Comparison of ENCODE assay signal across 11 cellular contexts in the genomic region with DNA sequence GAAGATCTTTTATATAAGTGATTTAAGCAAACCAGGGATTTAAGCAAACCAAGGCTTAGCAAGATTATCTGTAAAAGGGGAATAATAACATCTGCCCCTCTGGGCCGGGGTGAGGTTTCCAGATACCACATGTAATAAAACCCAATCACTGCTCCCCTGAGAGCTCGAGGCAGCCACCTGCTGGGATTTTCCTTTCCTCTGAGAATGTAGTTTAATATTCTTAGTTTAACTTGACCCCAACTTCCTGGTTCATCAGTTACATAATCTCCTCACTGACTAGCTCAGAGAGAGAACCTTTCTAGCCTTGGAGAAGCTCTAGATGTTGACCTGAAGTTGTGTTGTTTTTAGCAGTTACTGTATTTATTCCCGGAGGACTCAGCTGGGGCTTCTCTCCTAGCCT.
DNase-seq lines count a peak whose midpoint lies in the region; ATAC-seq, FAIRE-seq and TF ChIP-seq lines count a peak whose summit lies in the region.
"Had no signal": no experiment of that assay in that cellular context is flagged by ENCODE, and none has a peak within 500 bp of the region (broad histone marks: within the 10 kb centered on the region; RNA-seq: fewer than 3 reads in every experiment).

No MANE protein-coding gene starts in this region.

- H3K9ac ChIP-seq in endothelial cell of umbilical vein (replicated peaks; ENCODE audit: extremely low read depth, insufficient read depth, low read length): no peak overlapping the region

- no peaks in the 10 kb centered on the region for H3K9me1 ChIP-seq in endothelial cell of umbilical vein (replicated peaks; ENCODE audit: control insufficient read depth, extremely low read depth, insufficient read depth, low read length)

- ATAC-seq in HG02571 (IDR thresholded peaks at IDR 0.05; ENCODE audit: unreplicated experiment) (no peak), HG03378 (IDR thresholded peaks at IDR 0.05; ENCODE audit: unreplicated experiment) (no peak), GM19351 (IDR thresholded peaks at IDR 0.05; ENCODE audit: unreplicated experiment) (no peak)

- H3K27me3 ChIP-seq in BE2C (no peaks in the 10 kb centered on the region), endothelial cell of umbilical vein (ENCODE audit: control insufficient read depth in 2 of 2, insufficient read depth in 2 of 2, low read length in 2 of 2) (no peaks in the 10 kb centered on the region)

- FAIRE-seq in endothelial cell of umbilical vein (lab: Jason Lieb, UNC): peak; percentile 67
- no peak for FAIRE-seq in HTR-8/SVneo (lab: Jason Lieb, UNC)

- H3K9me3 ChIP-seq in BE2C (no peaks in the 10 kb centered on the region), endothelial cell of umbilical vein (replicated peaks; ENCODE audit: control insufficient read depth, insufficient read depth, low read length) (no peaks in the 10 kb centered on the region)

- H3K4me3 ChIP-seq in BE2C (ENCODE audit: low read depth, low read length) (no peak overlapping the region), endothelial cell of umbilical vein (replicated peaks in 1 of 3; ENCODE audit: insufficient read depth in 1 of 3, low read depth in 1 of 3, low read length in 3 of 3) (no peak overlapping the region)

- no peak overlapping the region for H3K4me2 ChIP-seq in endothelial cell of umbilical vein (ENCODE audit: insufficient read depth, low read length)

- peaks cover 36% of the 10 kb centered on the region for H3K4me1 ChIP-seq in BE2C
- H3K4me1 ChIP-seq in endothelial cell of umbilical vein (ENCODE audit: control insufficient read depth, extremely low read depth, insufficient read depth, low read length): no peaks in the 10 kb centered on the region

- no peaks in the 10 kb centered on the region for H4K20me1 ChIP-seq in endothelial cell of umbilical vein (replicated peaks; ENCODE audit: control insufficient read depth, extremely low read depth, insufficient read depth, low read length)

- no peak for TF ChIP-seq POLR2A in endothelial cell of umbilical vein (IDR thresholded peaks at IDR 0.05; ENCODE audit: low read depth, low read length)

- no peaks in the 10 kb centered on the region for H3K79me2 ChIP-seq in endothelial cell of umbilical vein (ENCODE audit: control insufficient read depth, insufficient read depth, low read length)

- TF ChIP-seq CTCF in BE2C (IDR thresholded peaks at IDR 0.05; ENCODE audit: low read depth, low read length) (peak; percentile 7; the same call in 1 of the 2 replicates), endothelial cell of umbilical vein (IDR thresholded peaks at IDR 0.05; ENCODE audit: extremely low read depth in 1 of 2, insufficient read depth in 1 of 2, low read depth in 1 of 2, low read length in 2 of 2) (no peak)

- POLR2A ChIA-PET in endothelial cell of umbilical vein (lab: Charles Lee): no interaction called here

- DNase-seq in BE2C (peak; percentile 56), DMS 273 treated with DMSO at 0.1 percent for 48 hours (lab: John Stamatoyannopoulos, UW) (peak; percentile 44), NCI-H69 (lab: John Stamatoyannopoulos, UW) (peak; percentile 57), endothelial cell of umbilical vein (ENCODE audit: low read depth, low spot score) (peak; percentile 16), HTR-8/SVneo (ENCODE audit: insufficient read length, low spot score) (no peak)
- DNase-seq: amygdala, GOT3, posterior cingulate gyrus had no signal

- no TSS peak for BruUV-seq in endothelial cell of umbilical vein (replicated peaks; lab: Mats Ljungman, UMichigan)

- dilution Hi-C loops in endothelial cell of umbilical vein (cut with MboI; ENCODE audit: extremely low pct_ligation_motif_present, low sequenced_read_pairs): no loop called here

- H3K36me3 ChIP-seq in BE2C (no peaks in the 10 kb centered on the region), endothelial cell of umbilical vein (ENCODE audit: control insufficient read depth in 2 of 2, extremely low read depth in 1 of 2, insufficient read depth in 2 of 2, low read length in 2 of 2) (no peaks in the 10 kb centered on the region)

- no peak overlapping the region for H2AFZ ChIP-seq in endothelial cell of umbilical vein (ENCODE audit: low read depth, low read length)

- H3K27ac ChIP-seq in endothelial cell of umbilical vein (ENCODE audit: insufficient read depth, low read depth, low read length): no peak overlapping the region

- intact Hi-C loops in endothelial cell of umbilical vein (cut with micrococcal nuclease): no loop called here

- CTCF ChIA-PET in endothelial cell of umbilical vein (lab: Charles Lee): interaction anchor here (0.6 to 1.4 kb wide), 4 partner anchors 9 to 96 kb away, joined by 3 to 7 read pairs (median 4); no protein-coding TSS in a partner anchor

TF ChIP-seq in endothelial cell of umbilical vein, 7 proteins besides CTCF, POLR2A, EP300 and RAD21:
- TF ChIP-seq, protein P1, sequence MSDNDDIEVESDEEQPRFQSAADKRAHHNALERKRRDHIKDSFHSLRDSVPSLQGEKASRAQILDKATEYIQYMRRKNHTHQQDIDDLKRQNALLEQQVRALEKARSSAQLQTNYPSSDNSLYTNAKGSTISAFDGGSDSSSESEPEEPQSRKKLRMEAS (IDR thresholded peaks at IDR 0.05; ENCODE audit: insufficient read depth, insufficient read length): no peak
- TF ChIP-seq MYC (IDR thresholded peaks at IDR 0.05; ENCODE audit: low read depth, low read length) (no peak), JUN (IDR thresholded peaks at IDR 0.05; ENCODE audit: borderline replicate concordance, insufficient read depth, insufficient read length, low read depth) (no peak)
